ENCODE assay signal across 19 cellular contexts in the genomic region with DNA sequence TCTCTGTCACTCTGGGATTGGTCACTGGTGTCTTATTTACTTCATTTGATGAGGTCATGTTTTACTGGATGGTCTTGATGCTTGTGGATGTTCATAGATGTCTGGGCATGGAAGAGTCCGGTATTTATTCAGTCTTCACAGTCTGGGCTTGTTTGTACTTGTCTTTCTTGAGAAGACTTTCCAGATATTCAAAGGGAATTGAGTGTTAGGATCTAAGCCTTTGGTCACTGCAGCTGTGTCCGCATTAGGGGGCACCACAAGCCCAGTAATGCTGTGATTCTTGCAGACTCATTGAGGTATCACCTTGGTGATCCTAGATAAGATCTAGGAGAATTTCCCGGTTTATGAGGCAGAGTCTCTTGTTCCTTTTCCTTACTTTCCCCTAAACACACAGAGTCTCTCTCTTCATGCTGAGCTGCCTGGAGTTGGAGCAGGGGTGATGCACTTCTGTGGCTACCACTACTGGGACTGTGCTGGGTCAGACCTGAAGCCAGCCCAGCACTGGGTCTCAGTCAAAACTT.
DNase-seq lines count a peak whose midpoint lies in the region; ATAC-seq and TF ChIP-seq lines count a peak whose summit lies in the region.
"Had no signal": no experiment of that assay in that cellular context is flagged by ENCODE, and none has a peak within 500 bp of the region (broad histone marks: within the 10 kb centered on the region; RNA-seq: fewer than 3 reads in every experiment).

No MANE protein-coding gene starts in this region.

- H3K27ac Mint-ChIP-seq in MCF 10A (ENCODE audit: low read depth, unreplicated experiment): peak overlapping the region; percentile 66
- no peak overlapping the region for H3K27ac Mint-ChIP-seq in activated CD4-positive, alpha-beta T cell treated with anti-CD3 and anti-CD28 coated beads, Interleukin-2, amount 10 ng/mL, durations not matched to agents 24 days and 14 days
- H3K27ac Mint-ChIP-seq: activated CD4-positive, alpha-beta memory T cell treated with anti-CD3 and anti-CD28 coated beads for 36 hours had no signal

- peak; percentile 29 for ATAC-seq in foreskin keratinocyte
- ATAC-seq in thoracic aorta (ENCODE audit: insufficient number of reproducible peaks, low FRiP score, low read depth): no peak
- no peak for ATAC-seq in HG03378 (IDR thresholded peaks at IDR 0.05; ENCODE audit: unreplicated experiment)

- no peak overlapping the region for H3K4me3 ChIP-seq in breast epithelium
- no peak overlapping the region for H3K4me3 ChIP-seq in ascending aorta
- H3K4me3 ChIP-seq in thoracic aorta: no peak overlapping the region
- H3K4me3 ChIP-seq in testis: no peak overlapping the region
- H3K4me3 ChIP-seq: adrenal gland, coronary artery, HAP-1, SJSA1, vagina had no signal

- H3K36me3 ChIP-seq in breast epithelium (no peaks in the 10 kb centered on the region), ascending aorta (no peaks in the 10 kb centered on the region), thoracic aorta (no peaks in the 10 kb centered on the region), testis (ENCODE audit: low read depth, missing control alignments) (no peaks in the 10 kb centered on the region)
- H3K36me3 ChIP-seq: adrenal gland, vagina had no signal

- intact Hi-C loops in MCF 10A (cut with micrococcal nuclease): no loop called here
- intact Hi-C loops in breast epithelium (cut with DNase I; ENCODE audit: low total_unique reads): no loop called here
- intact Hi-C loops in ascending aorta (cut with DNase I): loop anchor here (10.0 kb wide), 1 partner anchor 229 kb away; no protein-coding TSS in a partner anchor
- intact Hi-C loops in activated CD4-positive, alpha-beta T cell treated with anti-CD3 and anti-CD28 coated beads, Interleukin-2, amount 10 ng/mL, durations not matched to agents 24 days and 14 days (cut with micrococcal nuclease): no loop called here
- intact Hi-C loops in testis (cut with DNase I; ENCODE audit: low total_unique reads): no loop called here

- H3K27ac ChIP-seq in breast epithelium: no peak overlapping the region
- peak overlapping the region; percentile 31 to 73 for H3K27ac ChIP-seq in ascending aorta
- H3K27ac ChIP-seq in foreskin keratinocyte: peak overlapping the region; percentile 11
- H3K27ac ChIP-seq in thoracic aorta: peak overlapping the region; percentile 21 to 25
- H3K27ac ChIP-seq in testis: peak overlapping the region in 1 of 2 donors; percentile 24
- H3K27ac ChIP-seq: adrenal gland, SJSA1, vagina had no signal

- CTCF ChIA-PET in MCF 10A (lab: Yijun Ruan, JAX): interaction anchor here (0.6 to 6.6 kb wide), 6 partner anchors 13 to 229 kb away, joined by 3 to 56 read pairs (median 3); no protein-coding TSS in a partner anchor

- BruUV-seq in MCF 10A (replicated peaks; lab: Mats Ljungman, UMichigan): no TSS peak

- H3K4me1 ChIP-seq in breast epithelium (no peaks in the 10 kb centered on the region), ascending aorta (peaks cover 7 to 28% of the 10 kb centered on the region in 2 donors), foreskin keratinocyte (peaks cover 8% of the 10 kb centered on the region), thoracic aorta (ENCODE audit: control insufficient read depth in 1 of 2, low read depth in 2 of 2) (peaks cover 10 to 45% of the 10 kb centered on the region in 2 donors), testis (peaks cover 16% of the 10 kb centered on the region)
- H3K4me1 ChIP-seq: vagina had no signal

- TF ChIP-seq CTCF in MCF 10A (IDR thresholded peaks at IDR 0.05; ENCODE audit: unreplicated experiment) (no peak), breast epithelium (IDR thresholded peaks at IDR 0.05) (no peak), ascending aorta (IDR thresholded peaks at IDR 0.05) (no peak), foreskin keratinocyte (conservative IDR thresholded peaks at IDR 0.05) (peak; percentile 43), thoracic aorta (IDR thresholded peaks at IDR 0.05) (no peak), testis (IDR thresholded peaks at IDR 0.05) (no peak)

- H3K4me1 Mint-ChIP-seq in MCF 10A (ENCODE audit: insufficient read depth, unreplicated experiment): peaks cover 46% of the 10 kb centered on the region
- peaks cover 17% of the 10 kb centered on the region for H3K4me1 Mint-ChIP-seq in activated CD4-positive, alpha-beta T cell treated with anti-CD3 and anti-CD28 coated beads, Interleukin-2, amount 10 ng/mL, durations not matched to agents 24 days and 14 days

- H3K9me3 Mint-ChIP-seq in MCF 10A (ENCODE audit: unreplicated experiment): peaks cover 7% of the 10 kb centered on the region
- H3K9me3 Mint-ChIP-seq in activated CD4-positive, alpha-beta T cell treated with anti-CD3 and anti-CD28 coated beads, Interleukin-2, amount 10 ng/mL, durations not matched to agents 24 days and 14 days: no peaks in the 10 kb centered on the region
- H3K9me3 Mint-ChIP-seq: activated CD4-positive, alpha-beta memory T cell treated with anti-CD3 and anti-CD28 coated beads for 36 hours; CD8-positive, alpha-beta memory T cell had no signal

- no peak for TF ChIP-seq POLR2A in breast epithelium (IDR thresholded peaks at IDR 0.05)
- no peak for TF ChIP-seq POLR2A in testis (IDR thresholded peaks at IDR 0.05)

- 83 to 94% methylated on average over 2 to 3 of the region's 3 CpGs for WGBS in testis, 2 donors

- H3K9me3 ChIP-seq in breast epithelium: no peaks in the 10 kb centered on the region
- H3K9me3 ChIP-seq in ascending aorta: peaks cover 0 to 8% of the 10 kb centered on the region in 2 donors
- H3K9me3 ChIP-seq in thoracic aorta: no peaks in the 10 kb centered on the region
- H3K9me3 ChIP-seq in testis: no peaks in the 10 kb centered on the region
- H3K9me3 ChIP-seq: adrenal gland, HAP-1, vagina had no signal

- DNase-seq in MCF 10A (ENCODE audit: unreplicated experiment): peak; percentile 11
- DNase-seq in breast epithelium (ENCODE audit: low spot score in 2 of 2): no peak
- no peak for DNase-seq in ascending aorta (ENCODE audit: low spot score in 2 of 2)
- peak; percentile 75 to 89 for DNase-seq in foreskin keratinocyte
- no peak for DNase-seq in thoracic aorta (ENCODE audit: low spot score)
- DNase-seq in activated CD4-positive, alpha-beta T cell treated with anti-CD3 and anti-CD28 coated beads, Interleukin-2, amount 10 ng/mL, durations not matched to agents 24 days and 14 days: no peak
- DNase-seq in testis: no peak
- DNase-seq: ACHN; activated CD4-positive, alpha-beta memory T cell treated with anti-CD3 and anti-CD28 coated beads for 36 hours; adrenal gland; CD8-positive, alpha-beta memory T cell; kidney; NCI-H1105 treated with DMSO at 0.1 percent for 48 hours; stimulated activated naive CD4-positive, alpha-beta T cell had no signal

- H3K27me3 ChIP-seq in breast epithelium (no peaks in the 10 kb centered on the region), ascending aorta (no peaks in the 10 kb centered on the region), foreskin keratinocyte (no peaks in the 10 kb centered on the region), thoracic aorta (replicated peaks; ENCODE audit: insufficient read depth) (no peaks in the 10 kb centered on the region), testis (no peaks in the 10 kb centered on the region)
- H3K27me3 ChIP-seq: adrenal gland, SJSA1, vagina had no signal

- H3K27me3 Mint-ChIP-seq in MCF 10A (ENCODE audit: insufficient read depth, unreplicated experiment): no peaks in the 10 kb centered on the region
- H3K27me3 Mint-ChIP-seq in activated CD4-positive, alpha-beta T cell treated with anti-CD3 and anti-CD28 coated beads, Interleukin-2, amount 10 ng/mL, durations not matched to agents 24 days and 14 days: peaks cover 14% of the 10 kb centered on the region
- H3K27me3 Mint-ChIP-seq: activated CD4-positive, alpha-beta memory T cell treated with anti-CD3 and anti-CD28 coated beads for 36 hours; CD8-positive, alpha-beta memory T cell had no signal

- peaks cover 16% of the 10 kb centered on the region for H3K36me3 Mint-ChIP-seq in MCF 10A (ENCODE audit: insufficient read depth, unreplicated experiment)
- no peaks in the 10 kb centered on the region for H3K36me3 Mint-ChIP-seq in activated CD4-positive, alpha-beta T cell treated with anti-CD3 and anti-CD28 coated beads, Interleukin-2, amount 10 ng/mL, durations not matched to agents 24 days and 14 days (ENCODE audit: low read depth)

- POLR2A ChIA-PET in MCF 10A (lab: Yijun Ruan, JAX): interaction anchor here (0.6 to 2.2 kb wide), 9 partner anchors 13 to 324 kb away, joined by 3 to 12 read pairs (median 3); no protein-coding TSS in a partner anchor

- H3K4me3 Mint-ChIP-seq in MCF 10A (ENCODE audit: unreplicated experiment): no peak overlapping the region
- no peak overlapping the region for H3K4me3 Mint-ChIP-seq in activated CD4-positive, alpha-beta T cell treated with anti-CD3 and anti-CD28 coated beads, Interleukin-2, amount 10 ng/mL, durations not matched to agents 24 days and 14 days
- H3K4me3 Mint-ChIP-seq: activated CD4-positive, alpha-beta memory T cell treated with anti-CD3 and anti-CD28 coated beads for 36 hours; CD8-positive, alpha-beta memory T cell had no signal

Comparison
In these comparisons a context has a peak if more than half of its experiments do, and no peak if none do; other contexts are left out.
1. DNase-seq: peak in MCF 10A (single experiment) and foreskin keratinocyte (2 of 2); none in breast epithelium (0 of 2), ascending aorta (0 of 2), thoracic aorta (single experiment), activated CD4-positive, alpha-beta T cell treated with anti-CD3 and anti-CD28 coated beads, Interleukin-2, amount 10 ng/mL, durations not matched to agents 24 days and 14 days (single experiment) and testis (single experiment).
2. H3K27ac ChIP-seq: peak in ascending aorta (2 of 2), foreskin keratinocyte (single experiment) and thoracic aorta (2 of 2); none in breast epithelium (0 of 2).